Comparison of ENCODE assay signal across 1 cellular context in genomic region chr16:31117384-31118222, GRCh38.
TF ChIP-seq lines count a peak whose summit lies in the region.

KAT8 (plus strand) TSS chr16:31117664; CDS start chr16:31117682, 18 bp downstream.

TF ChIP-seq in K562, 482 proteins besides CTCF, POLR2A, EP300 and RAD21 (continued from another document and continues in another):
- TF ChIP-seq, protein P1, sequence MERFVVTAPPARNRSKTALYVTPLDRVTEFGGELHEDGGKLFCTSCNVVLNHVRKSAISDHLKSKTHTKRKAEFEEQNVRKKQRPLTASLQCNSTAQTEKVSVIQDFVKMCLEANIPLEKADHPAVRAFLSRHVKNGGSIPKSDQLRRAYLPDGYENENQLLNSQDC (CRISPR knock-in tag; IDR thresholded peaks at IDR 0.05), result peak; percentile 69
- no peak for TF ChIP-seq ZC3H8 (IDR thresholded peaks at IDR 0.05)
- TF ChIP-seq ARID1B (IDR thresholded peaks at IDR 0.05), result no peak
- TF ChIP-seq FIP1L1 (IDR thresholded peaks at IDR 0.05; ENCODE audit: low read depth, low read length, poor library complexity, severe bottlenecking), result peak; percentile 54
- no peak for TF ChIP-seq RUNX1 (IDR thresholded peaks at IDR 0.05; ENCODE audit: low read depth)
- no peak for TF ChIP-seq CC2D1A (IDR thresholded peaks at IDR 0.05)
- TF ChIP-seq TAF7 (tag; IDR thresholded peaks at IDR 0.05), result 0 out of 2 replicates have a peak, but pooled peaks have one; percentile 23
- TF ChIP-seq SIX5 (IDR thresholded peaks at IDR 0.05; ENCODE audit: borderline replicate concordance in 1 of 2, insufficient read depth in 1 of 2, low read depth in 1 of 2, low read length in 2 of 2), result peak in 1 of 2 experiments; percentile 33; a peak in 2 of 4 replicates
- no peak for TF ChIP-seq CBX8 (IDR thresholded peaks at IDR 0.05; ENCODE audit: borderline replicate concordance, extremely low read depth, low read depth, low read length, poor library complexity, severe bottlenecking)
- TF ChIP-seq SMARCA5 (IDR thresholded peaks at IDR 0.05), result no peak
- peak; percentile 88 for TF ChIP-seq ELF4 (CRISPR knock-in tag; IDR thresholded peaks at IDR 0.05)
- no peak for TF ChIP-seq ZNF217 (CRISPR knock-in tag; IDR thresholded peaks at IDR 0.05)
- peak; percentile 65 for TF ChIP-seq ZFX (CRISPR knock-in tag; IDR thresholded peaks at IDR 0.05)
- TF ChIP-seq, protein P2, sequence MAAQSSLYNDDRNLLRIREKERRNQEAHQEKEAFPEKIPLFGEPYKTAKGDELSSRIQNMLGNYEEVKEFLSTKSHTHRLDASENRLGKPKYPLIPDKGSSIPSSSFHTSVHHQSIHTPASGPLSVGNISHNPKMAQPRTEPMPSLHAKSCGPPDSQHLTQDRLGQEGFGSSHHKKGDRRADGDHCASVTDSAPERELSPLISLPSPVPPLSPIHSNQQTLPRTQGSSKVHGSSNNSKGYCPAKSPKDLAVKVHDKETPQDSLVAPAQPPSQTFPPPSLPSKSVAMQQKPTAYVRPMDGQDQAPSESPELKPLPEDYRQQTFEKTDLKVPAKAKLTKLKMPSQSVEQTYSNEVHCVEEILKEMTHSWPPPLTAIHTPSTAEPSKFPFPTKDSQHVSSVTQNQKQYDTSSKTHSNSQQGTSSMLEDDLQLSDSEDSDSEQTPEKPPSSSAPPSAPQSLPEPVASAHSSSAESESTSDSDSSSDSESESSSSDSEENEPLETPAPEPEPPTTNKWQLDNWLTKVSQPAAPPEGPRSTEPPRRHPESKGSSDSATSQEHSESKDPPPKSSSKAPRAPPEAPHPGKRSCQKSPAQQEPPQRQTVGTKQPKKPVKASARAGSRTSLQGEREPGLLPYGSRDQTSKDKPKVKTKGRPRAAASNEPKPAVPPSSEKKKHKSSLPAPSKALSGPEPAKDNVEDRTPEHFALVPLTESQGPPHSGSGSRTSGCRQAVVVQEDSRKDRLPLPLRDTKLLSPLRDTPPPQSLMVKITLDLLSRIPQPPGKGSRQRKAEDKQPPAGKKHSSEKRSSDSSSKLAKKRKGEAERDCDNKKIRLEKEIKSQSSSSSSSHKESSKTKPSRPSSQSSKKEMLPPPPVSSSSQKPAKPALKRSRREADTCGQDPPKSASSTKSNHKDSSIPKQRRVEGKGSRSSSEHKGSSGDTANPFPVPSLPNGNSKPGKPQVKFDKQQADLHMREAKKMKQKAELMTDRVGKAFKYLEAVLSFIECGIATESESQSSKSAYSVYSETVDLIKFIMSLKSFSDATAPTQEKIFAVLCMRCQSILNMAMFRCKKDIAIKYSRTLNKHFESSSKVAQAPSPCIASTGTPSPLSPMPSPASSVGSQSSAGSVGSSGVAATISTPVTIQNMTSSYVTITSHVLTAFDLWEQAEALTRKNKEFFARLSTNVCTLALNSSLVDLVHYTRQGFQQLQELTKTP (IDR thresholded peaks at IDR 0.05; ENCODE audit: low read depth in 1 of 2, partially characterized antibody in 2 of 2), result no peak
- TF ChIP-seq ZNF584 (CRISPR knock-in tag; IDR thresholded peaks at IDR 0.05; ENCODE audit: low read depth), result no peak
- TF ChIP-seq ZKSCAN8 (CRISPR knock-in tag; IDR thresholded peaks at IDR 0.05), result no peak
- peak; percentile 32; the same call in 1 of the 2 replicates for TF ChIP-seq EGR1 (conservative IDR thresholded peaks at IDR 0.05)
- TF ChIP-seq MCM3 (IDR thresholded peaks at IDR 0.05), result no peak
- no peak; the same call in 1 of the 2 replicates for TF ChIP-seq MAX (CRISPR knock-in tag; IDR thresholded peaks at IDR 0.05)
- TF ChIP-seq MNT (conservative IDR thresholded peaks at IDR 0.05), result peak; percentile 78 to 92
- no peak for TF ChIP-seq ETV1 (tag; conservative IDR thresholded peaks at IDR 0.05; ENCODE audit: low read depth)
- no peak for TF ChIP-seq SMAD3 (CRISPR knock-in tag; conservative IDR thresholded peaks at IDR 0.05)
- 0 out of 2 replicates have a peak, but pooled peaks have one; percentile 58 for TF ChIP-seq ZNF253 (CRISPR knock-in tag; conservative IDR thresholded peaks at IDR 0.05)
- TF ChIP-seq C11orf30 (IDR thresholded peaks at IDR 0.05; ENCODE audit: low read depth), result peak; percentile 100
- no peak for TF ChIP-seq ADNP (tag; IDR thresholded peaks at IDR 0.05)
- no peak for TF ChIP-seq XRCC5 (IDR thresholded peaks at IDR 0.05; ENCODE audit: low read depth, low read length)
- no peak for TF ChIP-seq ZNF124 (CRISPR knock-in tag; IDR thresholded peaks at IDR 0.05)
- no peak for TF ChIP-seq ZBTB43 (CRISPR knock-in tag; IDR thresholded peaks at IDR 0.05)
- peak in 1 of 2 experiments; percentile 71; a peak in 2 of 4 replicates for TF ChIP-seq SIN3A (IDR thresholded peaks at IDR 0.05; ENCODE audit: borderline replicate concordance in 2 of 2, control insufficient read depth in 1 of 2, low read depth in 2 of 2, low read length in 2 of 2)
- TF ChIP-seq PBX2 (CRISPR knock-in tag; IDR thresholded peaks at IDR 0.05; ENCODE audit: low read depth), result no peak
- no peak for TF ChIP-seq PBX2 (tag; conservative IDR thresholded peaks at IDR 0.05; ENCODE audit: low read depth)
- TF ChIP-seq, protein P3, sequence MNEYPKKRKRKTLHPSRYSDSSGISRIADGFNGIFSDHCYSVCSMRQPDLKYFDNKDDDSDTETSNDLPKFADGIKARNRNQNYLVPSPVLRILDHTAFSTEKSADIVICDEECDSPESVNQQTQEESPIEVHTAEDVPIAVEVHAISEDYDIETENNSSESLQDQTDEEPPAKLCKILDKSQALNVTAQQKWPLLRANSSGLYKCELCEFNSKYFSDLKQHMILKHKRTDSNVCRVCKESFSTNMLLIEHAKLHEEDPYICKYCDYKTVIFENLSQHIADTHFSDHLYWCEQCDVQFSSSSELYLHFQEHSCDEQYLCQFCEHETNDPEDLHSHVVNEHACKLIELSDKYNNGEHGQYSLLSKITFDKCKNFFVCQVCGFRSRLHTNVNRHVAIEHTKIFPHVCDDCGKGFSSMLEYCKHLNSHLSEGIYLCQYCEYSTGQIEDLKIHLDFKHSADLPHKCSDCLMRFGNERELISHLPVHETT (CRISPR knock-in tag; conservative IDR thresholded peaks at IDR 0.05 in 1 of 2, IDR thresholded peaks at IDR 0.05 in 1 of 2), result peak in 1 of 2 experiments; percentile 98; a peak in 2 of 4 replicates
- TF ChIP-seq, protein P4, sequence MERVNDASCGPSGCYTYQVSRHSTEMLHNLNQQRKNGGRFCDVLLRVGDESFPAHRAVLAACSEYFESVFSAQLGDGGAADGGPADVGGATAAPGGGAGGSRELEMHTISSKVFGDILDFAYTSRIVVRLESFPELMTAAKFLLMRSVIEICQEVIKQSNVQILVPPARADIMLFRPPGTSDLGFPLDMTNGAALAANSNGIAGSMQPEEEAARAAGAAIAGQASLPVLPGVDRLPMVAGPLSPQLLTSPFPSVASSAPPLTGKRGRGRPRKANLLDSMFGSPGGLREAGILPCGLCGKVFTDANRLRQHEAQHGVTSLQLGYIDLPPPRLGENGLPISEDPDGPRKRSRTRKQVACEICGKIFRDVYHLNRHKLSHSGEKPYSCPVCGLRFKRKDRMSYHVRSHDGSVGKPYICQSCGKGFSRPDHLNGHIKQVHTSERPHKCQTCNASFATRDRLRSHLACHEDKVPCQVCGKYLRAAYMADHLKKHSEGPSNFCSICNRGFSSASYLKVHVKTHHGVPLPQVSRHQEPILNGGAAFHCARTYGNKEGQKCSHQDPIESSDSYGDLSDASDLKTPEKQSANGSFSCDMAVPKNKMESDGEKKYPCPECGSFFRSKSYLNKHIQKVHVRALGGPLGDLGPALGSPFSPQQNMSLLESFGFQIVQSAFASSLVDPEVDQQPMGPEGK (CRISPR knock-in tag; IDR thresholded peaks at IDR 0.05; ENCODE audit: borderline replicate concordance), result no peak
- TF ChIP-seq, protein P5, sequence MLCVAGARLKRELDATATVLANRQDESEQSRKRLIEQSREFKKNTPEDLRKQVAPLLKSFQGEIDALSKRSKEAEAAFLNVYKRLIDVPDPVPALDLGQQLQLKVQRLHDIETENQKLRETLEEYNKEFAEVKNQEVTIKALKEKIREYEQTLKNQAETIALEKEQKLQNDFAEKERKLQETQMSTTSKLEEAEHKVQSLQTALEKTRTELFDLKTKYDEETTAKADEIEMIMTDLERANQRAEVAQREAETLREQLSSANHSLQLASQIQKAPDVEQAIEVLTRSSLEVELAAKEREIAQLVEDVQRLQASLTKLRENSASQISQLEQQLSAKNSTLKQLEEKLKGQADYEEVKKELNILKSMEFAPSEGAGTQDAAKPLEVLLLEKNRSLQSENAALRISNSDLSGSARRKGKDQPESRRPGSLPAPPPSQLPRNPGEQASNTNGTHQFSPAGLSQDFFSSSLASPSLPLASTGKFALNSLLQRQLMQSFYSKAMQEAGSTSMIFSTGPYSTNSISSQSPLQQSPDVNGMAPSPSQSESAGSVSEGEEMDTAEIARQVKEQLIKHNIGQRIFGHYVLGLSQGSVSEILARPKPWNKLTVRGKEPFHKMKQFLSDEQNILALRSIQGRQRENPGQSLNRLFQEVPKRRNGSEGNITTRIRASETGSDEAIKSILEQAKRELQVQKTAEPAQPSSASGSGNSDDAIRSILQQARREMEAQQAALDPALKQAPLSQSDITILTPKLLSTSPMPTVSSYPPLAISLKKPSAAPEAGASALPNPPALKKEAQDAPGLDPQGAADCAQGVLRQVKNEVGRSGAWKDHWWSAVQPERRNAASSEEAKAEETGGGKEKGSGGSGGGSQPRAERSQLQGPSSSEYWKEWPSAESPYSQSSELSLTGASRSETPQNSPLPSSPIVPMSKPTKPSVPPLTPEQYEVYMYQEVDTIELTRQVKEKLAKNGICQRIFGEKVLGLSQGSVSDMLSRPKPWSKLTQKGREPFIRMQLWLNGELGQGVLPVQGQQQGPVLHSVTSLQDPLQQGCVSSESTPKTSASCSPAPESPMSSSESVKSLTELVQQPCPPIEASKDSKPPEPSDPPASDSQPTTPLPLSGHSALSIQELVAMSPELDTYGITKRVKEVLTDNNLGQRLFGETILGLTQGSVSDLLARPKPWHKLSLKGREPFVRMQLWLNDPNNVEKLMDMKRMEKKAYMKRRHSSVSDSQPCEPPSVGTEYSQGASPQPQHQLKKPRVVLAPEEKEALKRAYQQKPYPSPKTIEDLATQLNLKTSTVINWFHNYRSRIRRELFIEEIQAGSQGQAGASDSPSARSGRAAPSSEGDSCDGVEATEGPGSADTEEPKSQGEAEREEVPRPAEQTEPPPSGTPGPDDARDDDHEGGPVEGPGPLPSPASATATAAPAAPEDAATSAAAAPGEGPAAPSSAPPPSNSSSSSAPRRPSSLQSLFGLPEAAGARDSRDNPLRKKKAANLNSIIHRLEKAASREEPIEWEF (CRISPR knock-in tag; IDR thresholded peaks at IDR 0.05), result no peak
- TF ChIP-seq, protein P6, sequence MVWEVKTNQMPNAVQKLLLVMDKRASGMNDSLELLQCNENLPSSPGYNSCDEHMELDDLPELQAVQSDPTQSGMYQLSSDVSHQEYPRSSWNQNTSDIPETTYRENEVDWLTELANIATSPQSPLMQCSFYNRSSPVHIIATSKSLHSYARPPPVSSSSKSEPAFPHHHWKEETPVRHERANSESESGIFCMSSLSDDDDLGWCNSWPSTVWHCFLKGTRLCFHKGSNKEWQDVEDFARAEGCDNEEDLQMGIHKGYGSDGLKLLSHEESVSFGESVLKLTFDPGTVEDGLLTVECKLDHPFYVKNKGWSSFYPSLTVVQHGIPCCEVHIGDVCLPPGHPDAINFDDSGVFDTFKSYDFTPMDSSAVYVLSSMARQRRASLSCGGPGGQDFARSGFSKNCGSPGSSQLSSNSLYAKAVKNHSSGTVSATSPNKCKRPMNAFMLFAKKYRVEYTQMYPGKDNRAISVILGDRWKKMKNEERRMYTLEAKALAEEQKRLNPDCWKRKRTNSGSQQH (CRISPR knock-in tag; IDR thresholded peaks at IDR 0.05), result peak; percentile 47; the same call in 1 of the 2 replicates
- TF ChIP-seq EP400 (IDR thresholded peaks at IDR 0.05), result peak; percentile 87
- no peak for TF ChIP-seq ZBED1 (IDR thresholded peaks at IDR 0.05)
- TF ChIP-seq SETDB1 (IDR thresholded peaks at IDR 0.05; ENCODE audit: low read length), result no peak
